In genomic region chr12:107662431-107662830, GRCh38 we compare ENCODE assay signal across 13 cellular contexts.
"Had no signal": no experiment of that assay in that cellular context is flagged by ENCODE, and none has a peak within 500 bp of the region (broad histone marks: within the 10 kb centered on the region; RNA-seq: fewer than 3 reads in every experiment).

No MANE protein-coding gene starts in this region.

- H3K27ac Mint-ChIP-seq: activated T-helper 1 cell treated with anti-CD3 and anti-CD28 coated beads, Interleukin-12 subunit alpha, Interleukin-12 subunit beta, Interleukin-2, Interleukin-4 antibody, amounts not matched to agents 30 ng/mL and 10 ng/mL and 1 ng/mL, durations not matched to agents 14 hours and 24 hours and 36 hours had no signal

- H3K4me1 ChIP-seq: thyroid gland had no signal

- H2AFZ ChIP-seq: hepatocyte had no signal

- DNase-seq: activated CD4-positive, alpha-beta T cell treated with anti-CD3 and anti-CD28 coated beads for 1 hour; left cardiac atrium; naive thymus-derived CD8-positive, alpha-beta T cell; retina; stimulated activated CD4-positive, alpha-beta T cell treated with anti-CD3 and anti-CD28 coated beads, Interleukin-1b, Interleukin-23, amount 100 ng/mL, for 48 hours; stimulated activated CD8-positive, alpha-beta memory T cell treated with anti-CD3 and anti-CD28 coated beads, Interleukin-4, amount 100 ng/mL, for 48 hours; stimulated activated naive CD4-positive, alpha-beta T cell; thyroid gland; WERI-Rb-1 had no signal

- ATAC-seq: left cardiac atrium had no signal

- H3K36me3 ChIP-seq: WERI-Rb-1 had no signal

- H3K36me3 Mint-ChIP-seq: activated naive CD8-positive, alpha-beta T cell had no signal

- H3K27me3 Mint-ChIP-seq: activated naive CD8-positive, alpha-beta T cell had no signal

- H3K4me2 ChIP-seq: hepatocyte had no signal

- H3K27ac ChIP-seq: hepatocyte, thyroid gland, WERI-Rb-1 had no signal

- H3K79me2 ChIP-seq: hepatocyte had no signal

- H3K9me3 ChIP-seq: thyroid gland had no signal

- H3K9me3 Mint-ChIP-seq: activated T-helper 1 cell treated with anti-CD3 and anti-CD28 coated beads, Interleukin-12 subunit alpha, Interleukin-12 subunit beta, Interleukin-2, Interleukin-4 antibody, amounts not matched to agents 30 ng/mL and 10 ng/mL and 1 ng/mL, durations not matched to agents 14 hours and 24 hours and 36 hours; naive thymus-derived CD8-positive, alpha-beta T cell had no signal

- H3K4me3 ChIP-seq: dorsolateral prefrontal cortex, hepatocyte, thyroid gland had no signal

- H3K27me3 ChIP-seq: hepatocyte, thyroid gland had no signal

- H3K4me3 Mint-ChIP-seq: activated naive CD8-positive, alpha-beta T cell; activated T-helper 1 cell treated with anti-CD3 and anti-CD28 coated beads, Interleukin-12 subunit alpha, Interleukin-12 subunit beta, Interleukin-2, Interleukin-4 antibody, amounts not matched to agents 30 ng/mL and 10 ng/mL and 1 ng/mL, durations not matched to agents 14 hours and 24 hours and 36 hours had no signal
